In the genomic region with DNA sequence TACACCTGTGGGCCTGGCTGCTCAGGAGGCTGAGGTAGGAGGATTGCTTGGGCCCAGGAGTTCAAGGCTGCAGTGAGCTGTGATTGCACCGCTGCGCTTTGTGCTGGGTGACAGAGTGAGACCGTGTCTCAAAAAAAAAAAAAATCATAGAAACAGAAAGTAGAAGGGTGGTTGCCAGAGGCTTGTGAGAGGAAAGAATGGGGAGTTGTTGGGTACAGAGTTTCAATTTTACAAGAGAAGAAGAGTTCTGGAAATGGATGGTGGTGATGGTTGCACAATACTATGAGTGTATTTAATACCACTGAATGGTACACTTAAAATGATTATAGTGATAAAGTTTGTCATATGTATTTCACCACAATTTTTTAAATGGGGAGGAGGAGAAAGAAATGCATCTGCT, we compare ENCODE assay signal across 28 cellular contexts. TPM values are rescaled to one million over a fixed set of nuclear protein-coding genes. Genes with fewer than 3 reads are reported as not detected.
DNase-seq lines count a peak whose midpoint lies in the region; ATAC-seq and TF ChIP-seq lines count a peak whose summit lies in the region.
"Had no signal": no experiment of that assay in that cellular context is flagged by ENCODE, and none has a peak within 500 bp of the region (broad histone marks: within the 10 kb centered on the region; RNA-seq: fewer than 3 reads in every experiment).

No MANE protein-coding gene starts in this region.

- no peaks in the 10 kb centered on the region for H3K79me2 ChIP-seq in hepatocyte

- peak overlapping the region; percentile 29 for H3K27ac Mint-ChIP-seq in activated naive CD8-positive, alpha-beta T cell
- no peak overlapping the region for H3K27ac Mint-ChIP-seq in activated naive CD8-positive, alpha-beta T cell treated with anti-CD3 and anti-CD28 coated beads for 36 hours
- peak overlapping the region; percentile 84 for H3K27ac Mint-ChIP-seq in T-helper 1 cell treated with Interleukin-12 subunit alpha and Interleukin-12 subunit beta and Interleukin-4 antibody, amounts not matched to agents 30 μg/mL and 1 μg/mL, for 36 hours
- peak overlapping the region in 1 of 2 donors; percentile 28 for H3K27ac Mint-ChIP-seq in stimulated activated naive CD8-positive, alpha-beta T cell treated with anti-CD3 and anti-CD28 coated beads, Interleukin-15, amount 100 ng/mL, for 72 hours
- H3K27ac Mint-ChIP-seq: activated B cell treated with CpG ODN at 0.5 μM for 24 hours; CD4-positive, alpha-beta T cell had no signal

- peak; percentile 93 for ATAC-seq in stimulated activated naive CD8-positive, alpha-beta T cell treated with anti-CD3 and anti-CD28 coated beads, Interleukin-15, amount 100 ng/mL, for 72 hours
- no peak for ATAC-seq in GM21529 (IDR thresholded peaks at IDR 0.05; ENCODE audit: unreplicated experiment)
- ATAC-seq: gastroesophageal sphincter; naive thymus-derived CD8-positive, alpha-beta T cell had no signal

- H3K27ac ChIP-seq in hepatocyte = no peak overlapping the region
- H3K27ac ChIP-seq: ascending aorta, gastroesophageal sphincter, skin epidermis, thoracic aorta had no signal

- H3K36me3 ChIP-seq in hepatocyte (replicated peaks; ENCODE audit: insufficient read depth, low read depth) = no peaks in the 10 kb centered on the region
- H3K36me3 ChIP-seq: ascending aorta, gastroesophageal sphincter, thoracic aorta had no signal

- H3K36me3 Mint-ChIP-seq in activated naive CD8-positive, alpha-beta T cell = no peaks in the 10 kb centered on the region
- H3K36me3 Mint-ChIP-seq in activated naive CD8-positive, alpha-beta T cell treated with anti-CD3 and anti-CD28 coated beads for 36 hours = no peaks in the 10 kb centered on the region
- no peaks in the 10 kb centered on the region for H3K36me3 Mint-ChIP-seq in T-helper 1 cell treated with Interleukin-12 subunit alpha and Interleukin-12 subunit beta and Interleukin-4 antibody, amounts not matched to agents 30 μg/mL and 1 μg/mL, for 36 hours (ENCODE audit: low read depth)
- H3K36me3 Mint-ChIP-seq: naive thymus-derived CD8-positive, alpha-beta T cell had no signal

- no peak overlapping the region for H3K4me3 ChIP-seq in hepatocyte
- H3K4me3 ChIP-seq: ascending aorta, gastroesophageal sphincter, skin epidermis, thoracic aorta had no signal

- no peaks in the 10 kb centered on the region for H4K20me1 ChIP-seq in hepatocyte (ENCODE audit: insufficient read depth, poor library complexity, severe bottlenecking)

- H3K9me3 ChIP-seq in hepatocyte (ENCODE audit: low read depth) = no peaks in the 10 kb centered on the region
- H3K9me3 ChIP-seq: ascending aorta, gastroesophageal sphincter, thoracic aorta had no signal

- no peaks in the 10 kb centered on the region for H3K4me1 ChIP-seq in hepatocyte (ENCODE audit: insufficient read depth)
- H3K4me1 ChIP-seq: ascending aorta, gastroesophageal sphincter had no signal

- no peaks in the 10 kb centered on the region for H3K27me3 ChIP-seq in hepatocyte
- H3K27me3 ChIP-seq: ascending aorta, gastroesophageal sphincter had no signal

- H3K9me3 Mint-ChIP-seq in activated naive CD8-positive, alpha-beta T cell (ENCODE audit: low read depth) = no peaks in the 10 kb centered on the region
- H3K9me3 Mint-ChIP-seq in activated naive CD8-positive, alpha-beta T cell treated with anti-CD3 and anti-CD28 coated beads for 36 hours = no peaks in the 10 kb centered on the region
- no peaks in the 10 kb centered on the region for H3K9me3 Mint-ChIP-seq in T-helper 1 cell treated with Interleukin-12 subunit alpha and Interleukin-12 subunit beta and Interleukin-4 antibody, amounts not matched to agents 30 μg/mL and 1 μg/mL, for 36 hours
- no peaks in the 10 kb centered on the region for H3K9me3 Mint-ChIP-seq in stimulated activated naive CD8-positive, alpha-beta T cell treated with anti-CD3 and anti-CD28 coated beads, Interleukin-15, amount 100 ng/mL, for 72 hours
- H3K9me3 Mint-ChIP-seq: activated B cell treated with CpG ODN at 0.5 μM for 24 hours; CD4-positive, alpha-beta T cell; naive thymus-derived CD8-positive, alpha-beta T cell had no signal

- no peaks in the 10 kb centered on the region for H3K9me2 ChIP-seq in hepatocyte (replicated peaks; ENCODE audit: insufficient read depth)

- H2AFZ ChIP-seq in hepatocyte = no peak overlapping the region

- no peak overlapping the region for H3K4me2 ChIP-seq in hepatocyte

- H3K27me3 Mint-ChIP-seq in activated naive CD8-positive, alpha-beta T cell = no peaks in the 10 kb centered on the region
- H3K27me3 Mint-ChIP-seq in activated naive CD8-positive, alpha-beta T cell treated with anti-CD3 and anti-CD28 coated beads for 36 hours = no peaks in the 10 kb centered on the region
- no peaks in the 10 kb centered on the region for H3K27me3 Mint-ChIP-seq in T-helper 1 cell treated with Interleukin-12 subunit alpha and Interleukin-12 subunit beta and Interleukin-4 antibody, amounts not matched to agents 30 μg/mL and 1 μg/mL, for 36 hours (ENCODE audit: low read depth)
- H3K27me3 Mint-ChIP-seq in stimulated activated naive CD8-positive, alpha-beta T cell treated with anti-CD3 and anti-CD28 coated beads, Interleukin-15, amount 100 ng/mL, for 72 hours = no peaks in the 10 kb centered on the region
- H3K27me3 Mint-ChIP-seq: activated B cell treated with CpG ODN at 0.5 μM for 24 hours; CD4-positive, alpha-beta T cell had no signal

- no peak for TF ChIP-seq CTCF in hepatocyte (IDR thresholded peaks at IDR 0.05; ENCODE audit: poor library complexity)

- no peak for DNase-seq in activated naive CD8-positive, alpha-beta T cell treated with anti-CD3 and anti-CD28 coated beads for 36 hours
- peak; percentile 11 for DNase-seq in activated naive CD4-positive, alpha-beta T cell treated with anti-CD3 and anti-CD28 coated beads, Interleukin-2, amount 50 U/mL, for 16 hours
- DNase-seq in stimulated activated naive CD8-positive, alpha-beta T cell treated with anti-CD3 and anti-CD28 coated beads, Interleukin-15, amount 100 ng/mL, for 72 hours = peak in 1 of 2 donors; percentile 23
- DNase-seq in hepatocyte (ENCODE audit: low spot score) = no peak
- DNase-seq: activated B cell treated with CpG ODN at 0.5 μM for 24 hours; activated CD8-positive, alpha-beta memory T cell treated with anti-CD3 and anti-CD28 coated beads, Interleukin-2, amount 50 U/mL, for 48 hours; activated gamma-delta T cell treated with Interleukin-2 at 50 U/mL for 16 hours; CD4-positive, alpha-beta T cell; dermis blood vessel endothelial cell; EL; H7; kidney; midbrain; naive thymus-derived CD8-positive, alpha-beta T cell; NCI-H1048; NCI-H2029 treated with DMSO at 0.1 percent for 48 hours; stimulated activated naive CD4-positive, alpha-beta T cell had no signal

- WGBS in hepatocyte (ENCODE audit: low lambda C conversion rate, missing lambda C conversion rate) = 98% methylated on average over 3 of the region's 3 CpGs

- no peaks in the 10 kb centered on the region for H3K4me1 Mint-ChIP-seq in activated naive CD8-positive, alpha-beta T cell (ENCODE audit: low read depth)
- H3K4me1 Mint-ChIP-seq in activated naive CD8-positive, alpha-beta T cell treated with anti-CD3 and anti-CD28 coated beads for 36 hours = peaks cover 6% of the 10 kb centered on the region
- peaks cover 5% of the 10 kb centered on the region for H3K4me1 Mint-ChIP-seq in T-helper 1 cell treated with Interleukin-12 subunit alpha and Interleukin-12 subunit beta and Interleukin-4 antibody, amounts not matched to agents 30 μg/mL and 1 μg/mL, for 36 hours (ENCODE audit: low read depth)
- peaks cover 7% of the 10 kb centered on the region for H3K4me1 Mint-ChIP-seq in stimulated activated naive CD8-positive, alpha-beta T cell treated with anti-CD3 and anti-CD28 coated beads, Interleukin-15, amount 100 ng/mL, for 72 hours
- H3K4me1 Mint-ChIP-seq: activated B cell treated with CpG ODN at 0.5 μM for 24 hours had no signal

- no peak overlapping the region for H3K4me3 Mint-ChIP-seq in activated naive CD8-positive, alpha-beta T cell
- H3K4me3 Mint-ChIP-seq in activated naive CD8-positive, alpha-beta T cell treated with anti-CD3 and anti-CD28 coated beads for 36 hours = no peak overlapping the region
- H3K4me3 Mint-ChIP-seq in T-helper 1 cell treated with Interleukin-12 subunit alpha and Interleukin-12 subunit beta and Interleukin-4 antibody, amounts not matched to agents 30 μg/mL and 1 μg/mL, for 36 hours = peak overlapping the region; percentile 32
- H3K4me3 Mint-ChIP-seq in stimulated activated naive CD8-positive, alpha-beta T cell treated with anti-CD3 and anti-CD28 coated beads, Interleukin-15, amount 100 ng/mL, for 72 hours = peak overlapping the region in 1 of 2 donors; percentile 13
- H3K4me3 Mint-ChIP-seq: activated B cell treated with CpG ODN at 0.5 μM for 24 hours; CD4-positive, alpha-beta T cell; naive thymus-derived CD8-positive, alpha-beta T cell had no signal

RNA-seq across cellular contexts. Expression of a gene that starts 10.2 kb away (rescaled TPM):
- not detected for total RNA-seq in activated naive CD8-positive, alpha-beta T cell treated with anti-CD3 and anti-CD28 coated beads for 36 hours
- 2.4 TPM in 1 of 2 replicates, not detected in the other for total RNA-seq in hepatocyte
- not detected in 2 replicates for polyA plus RNA-seq in hepatocyte
- total RNA-seq: activated B cell treated with CpG ODN at 0.5 μM for 24 hours; ascending aorta; cardiac septum; CD4-positive, alpha-beta T cell; dermis blood vessel endothelial cell; gastroesophageal sphincter; H7; lower leg skin; naive thymus-derived CD8-positive, alpha-beta T cell; osteocyte; renal cortical epithelial cell; thoracic aorta had no signal
- polyA plus RNA-seq: naive thymus-derived CD8-positive, alpha-beta T cell had no signal

RNA-seq across cellular contexts. Expression of a gene that starts 35.0 kb away (rescaled TPM):
- not detected for total RNA-seq in activated naive CD8-positive, alpha-beta T cell treated with anti-CD3 and anti-CD28 coated beads for 36 hours
- total RNA-seq in hepatocyte = not detected in 2 replicates
- 0.13 TPM in 1 of 2 replicates, not detected in the other for polyA plus RNA-seq in hepatocyte
- total RNA-seq: activated B cell treated with CpG ODN at 0.5 μM for 24 hours; ascending aorta; cardiac septum; CD4-positive, alpha-beta T cell; dermis blood vessel endothelial cell; gastroesophageal sphincter; H7; lower leg skin; naive thymus-derived CD8-positive, alpha-beta T cell; osteocyte; renal cortical epithelial cell had no signal
- polyA plus RNA-seq: naive thymus-derived CD8-positive, alpha-beta T cell had no signal

RNA-seq across cellular contexts. Expression of a gene that starts 50.5 kb away (rescaled TPM):
- total RNA-seq in activated naive CD8-positive, alpha-beta T cell treated with anti-CD3 and anti-CD28 coated beads for 36 hours = 10 to 100 TPM; 45.3 to 50.0 TPM
- 66.5 and 68.9 TPM in 2 replicates for total RNA-seq in hepatocyte
- polyA plus RNA-seq in hepatocyte = 96.3 and 115 TPM in 2 replicates

RNA-seq across cellular contexts. Expression of a gene that starts 54.8 kb away (rescaled TPM):
- 10 to 100 TPM; 31.9 to 32.8 TPM for total RNA-seq in activated naive CD8-positive, alpha-beta T cell treated with anti-CD3 and anti-CD28 coated beads for 36 hours
- 2.9 and 3.1 TPM in 2 replicates for total RNA-seq in hepatocyte
- 5.3 and 9.1 TPM in 2 replicates for polyA plus RNA-seq in hepatocyte
